ENCODE assay signal across 17 cellular contexts in the genomic region with DNA sequence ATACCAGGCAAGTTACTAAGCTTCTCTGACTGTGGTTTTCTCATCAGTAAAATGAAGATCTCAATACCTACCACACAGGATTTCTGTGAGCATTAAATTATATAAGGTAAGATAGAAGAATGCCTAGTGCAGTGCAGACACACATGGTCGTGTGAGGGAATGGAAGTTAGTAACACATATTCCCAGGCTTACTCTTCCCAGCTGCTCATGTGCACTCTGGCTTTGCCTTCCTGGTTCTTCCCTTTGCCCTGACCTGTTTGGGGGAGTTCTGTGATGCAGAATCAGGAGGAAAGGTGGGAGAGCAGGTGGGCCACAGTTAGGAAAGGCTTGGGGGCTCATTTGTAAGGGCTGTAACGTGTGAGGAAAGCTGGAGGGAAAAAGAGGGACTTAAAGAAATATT. TPM values are rescaled to one million over a fixed set of nuclear protein-coding genes. Genes with fewer than 3 reads are reported as not detected.
DNase-seq lines count a peak whose midpoint lies in the region; ATAC-seq lines count a peak whose summit lies in the region.
"Had no signal": no experiment of that assay in that cellular context is flagged by ENCODE, and none has a peak within 500 bp of the region (broad histone marks: within the 10 kb centered on the region; RNA-seq: fewer than 3 reads in every experiment).

No MANE protein-coding gene starts in this region.

- peaks cover 34% of the 10 kb centered on the region for H3K36me3 Mint-ChIP-seq in activated CD4-positive, alpha-beta T cell treated with anti-CD3 and anti-CD28 coated beads, Interleukin-2, amount 10 ng/mL, durations not matched to agents 7 days and 5 days (ENCODE audit: low read depth)
- peaks cover 30% of the 10 kb centered on the region for H3K36me3 Mint-ChIP-seq in T-cell
- H3K36me3 Mint-ChIP-seq in central memory CD8-positive, alpha-beta T cell (ENCODE audit: insufficient read depth), result peaks cover 16% of the 10 kb centered on the region
- peaks cover 15 to 36% of the 10 kb centered on the region in 2 donors for H3K36me3 Mint-ChIP-seq in stimulated activated naive B cell treated with anti-CD40 and anti-IgM and Interleukin-4, amounts not matched to agents 10 μg/mL and 1 μg/mL and 100 μg/mL, for 72 hours

- CTCF ChIA-PET in activated CD4-positive, alpha-beta T cell treated with anti-CD3 and anti-CD28 coated beads, Interleukin-2, amount 10 ng/mL, durations not matched to agents 7 days and 5 days (lab: Charles Lee), result interaction anchor here (0.9 to 5.2 kb wide), 10 partner anchors 10 to 129 kb away, joined by 3 to 22 read pairs (median 5); no protein-coding TSS in a partner anchor
- CTCF ChIA-PET in T-cell (lab: Charles Lee), result interaction anchor here (0.6 to 2.7 kb wide), 8 partner anchors 8 to 115 kb away, joined by 3 to 13 read pairs (median 4); no protein-coding TSS in a partner anchor

- intact Hi-C loops in left colon (cut with DNase I, micrococcal nuclease), result no loop called here

- peak overlapping the region; percentile 77 for H3K27ac Mint-ChIP-seq in activated CD4-positive, alpha-beta T cell treated with anti-CD3 and anti-CD28 coated beads, Interleukin-2, amount 10 ng/mL, durations not matched to agents 7 days and 5 days
- peak overlapping the region; percentile 93 to 96 for H3K27ac Mint-ChIP-seq in T-cell
- peak overlapping the region; percentile 76 for H3K27ac Mint-ChIP-seq in central memory CD8-positive, alpha-beta T cell (ENCODE audit: low read depth)
- peak overlapping the region; percentile 66 for H3K27ac Mint-ChIP-seq in stimulated activated naive B cell treated with anti-CD40 and anti-IgM and Interleukin-4, amounts not matched to agents 10 μg/mL and 1 μg/mL and 100 μg/mL, for 72 hours

- H3K4me3 Mint-ChIP-seq in activated CD4-positive, alpha-beta T cell treated with anti-CD3 and anti-CD28 coated beads, Interleukin-2, amount 10 ng/mL, durations not matched to agents 7 days and 5 days, result no peak overlapping the region
- H3K4me3 Mint-ChIP-seq in T-cell, result peak overlapping the region in 1 of 3 donors; percentile 6
- peak overlapping the region; percentile 3 for H3K4me3 Mint-ChIP-seq in central memory CD8-positive, alpha-beta T cell
- H3K4me3 Mint-ChIP-seq in stimulated activated naive B cell treated with anti-CD40 and anti-IgM and Interleukin-4, amounts not matched to agents 10 μg/mL and 1 μg/mL and 100 μg/mL, for 72 hours, result no peak overlapping the region
- H3K4me3 Mint-ChIP-seq: CD14-positive monocyte had no signal

- POLR2A ChIA-PET in activated CD4-positive, alpha-beta T cell treated with anti-CD3 and anti-CD28 coated beads, Interleukin-2, amount 10 ng/mL, durations not matched to agents 7 days and 5 days (lab: Charles Lee), result no interaction called here
- POLR2A ChIA-PET in T-cell (lab: Charles Lee), result interaction anchor here (0.5 to 1.9 kb wide), 5 partner anchors 43 to 167 kb away, joined by 3 to 9 read pairs (median 5); no protein-coding TSS in a partner anchor

- no peaks in the 10 kb centered on the region for H3K27me3 Mint-ChIP-seq in activated CD4-positive, alpha-beta T cell treated with anti-CD3 and anti-CD28 coated beads, Interleukin-2, amount 10 ng/mL, durations not matched to agents 7 days and 5 days
- no peaks in the 10 kb centered on the region for H3K27me3 Mint-ChIP-seq in T-cell
- no peaks in the 10 kb centered on the region for H3K27me3 Mint-ChIP-seq in central memory CD8-positive, alpha-beta T cell
- no peaks in the 10 kb centered on the region for H3K27me3 Mint-ChIP-seq in stimulated activated naive B cell treated with anti-CD40 and anti-IgM and Interleukin-4, amounts not matched to agents 10 μg/mL and 1 μg/mL and 100 μg/mL, for 72 hours

- no peak for DNase-seq in activated CD4-positive, alpha-beta T cell treated with anti-CD3 and anti-CD28 coated beads, Interleukin-2, amount 10 ng/mL, durations not matched to agents 7 days and 5 days
- DNase-seq in activated CD4-positive, alpha-beta T cell treated with anti-CD3 and anti-CD28 coated beads, Interleukin-2, amount 50 U/mL, for 4 hours, result no peak
- no peak for DNase-seq in T-cell
- no peak for DNase-seq in central memory CD8-positive, alpha-beta T cell (ENCODE audit: low spot score in 2 of 2)
- DNase-seq in stimulated activated naive B cell treated with anti-CD40 and anti-IgM and Interleukin-4, amounts not matched to agents 10 μg/mL and 1 μg/mL and 100 μg/mL, for 72 hours, result no peak
- DNase-seq in NCI-H2171 treated with DMSO at 0.1 percent for 48 hours (lab: John Stamatoyannopoulos, UW), result no peak
- no peak for DNase-seq in NCI-H1092 treated with DMSO at 0.1 percent for 48 hours (lab: John Stamatoyannopoulos, UW)
- no peak for DNase-seq in left colon
- DNase-seq: colonic mucosa; lower lobe of right lung; NCI-H146; Peyer's patch; psoas muscle; small intestine; stimulated activated CD4-positive, alpha-beta T cell treated with anti-CD3 and anti-CD28 coated beads, Interleukin-4, amount 100 ng/mL, for 1 hour had no signal

- H3K4me1 Mint-ChIP-seq in activated CD4-positive, alpha-beta T cell treated with anti-CD3 and anti-CD28 coated beads, Interleukin-2, amount 10 ng/mL, durations not matched to agents 7 days and 5 days, result peaks cover 63% of the 10 kb centered on the region
- H3K4me1 Mint-ChIP-seq in T-cell, result peaks cover 79 to 91% (median 88%) of the 10 kb centered on the region in 3 donors
- peaks cover 63% of the 10 kb centered on the region for H3K4me1 Mint-ChIP-seq in central memory CD8-positive, alpha-beta T cell
- H3K4me1 Mint-ChIP-seq in stimulated activated naive B cell treated with anti-CD40 and anti-IgM and Interleukin-4, amounts not matched to agents 10 μg/mL and 1 μg/mL and 100 μg/mL, for 72 hours, result peaks cover 38 to 51% of the 10 kb centered on the region in 2 donors

- ATAC-seq in T-cell (replicated peaks in 1 of 4) (peak in 2 of 4 experiments; percentile 7 to 21), left colon (no peak)
- ATAC-seq in central memory CD8-positive, alpha-beta T cell (replicated peaks; ENCODE audit: extremely low read depth, poor library complexity, severe bottlenecking), result no peak
- no peak for ATAC-seq in stimulated activated naive B cell treated with anti-CD40 and anti-IgM and Interleukin-4, amounts not matched to agents 10 μg/mL and 1 μg/mL and 100 μg/mL, for 72 hours (replicated peaks)
- ATAC-seq: A549, lower lobe of right lung, psoas muscle had no signal

- no peaks in the 10 kb centered on the region for H3K9me3 Mint-ChIP-seq in activated CD4-positive, alpha-beta T cell treated with anti-CD3 and anti-CD28 coated beads, Interleukin-2, amount 10 ng/mL, durations not matched to agents 7 days and 5 days
- no peaks in the 10 kb centered on the region for H3K9me3 Mint-ChIP-seq in T-cell
- H3K9me3 Mint-ChIP-seq in central memory CD8-positive, alpha-beta T cell, result no peaks in the 10 kb centered on the region
- no peaks in the 10 kb centered on the region for H3K9me3 Mint-ChIP-seq in stimulated activated naive B cell treated with anti-CD40 and anti-IgM and Interleukin-4, amounts not matched to agents 10 μg/mL and 1 μg/mL and 100 μg/mL, for 72 hours

RNA-seq across cellular contexts. Expression of gene FYN, which starts 47.8 kb away (rescaled TPM):
- total RNA-seq in activated CD4-positive, alpha-beta T cell treated with anti-CD3 and anti-CD28 coated beads, Interleukin-2, amount 10 ng/mL, durations not matched to agents 7 days and 5 days, result 100 to 1,000 TPM; 179 to 225 TPM
- total RNA-seq in T-cell (100 to 1,000 TPM; 466 to 573 (median 534) TPM), left colon (10 to 100 TPM; 16.0 to 23.8 TPM)

Comparison
In these comparisons a context has a peak if more than half of its experiments do, and no peak if none do; other contexts are left out.
1. RNA of gene FYN, which starts 47.8 kb away (total RNA-seq): 466 to 573 TPM in T-cell and 179 to 225 TPM in activated CD4-positive, alpha-beta T cell treated with anti-CD3 and anti-CD28 coated beads, Interleukin-2, amount 10 ng/mL, durations not matched to agents 7 days and 5 days; 16.0 to 23.8 TPM in left colon; every median in the first group is over 4 times any median in the second.
2. Peak in every context shown above with its lines, with median percentiles within 50 percentile points of each other: H3K27ac Mint-ChIP-seq.